Comparison of ENCODE assay signal across 1 cellular context in the genomic region with DNA sequence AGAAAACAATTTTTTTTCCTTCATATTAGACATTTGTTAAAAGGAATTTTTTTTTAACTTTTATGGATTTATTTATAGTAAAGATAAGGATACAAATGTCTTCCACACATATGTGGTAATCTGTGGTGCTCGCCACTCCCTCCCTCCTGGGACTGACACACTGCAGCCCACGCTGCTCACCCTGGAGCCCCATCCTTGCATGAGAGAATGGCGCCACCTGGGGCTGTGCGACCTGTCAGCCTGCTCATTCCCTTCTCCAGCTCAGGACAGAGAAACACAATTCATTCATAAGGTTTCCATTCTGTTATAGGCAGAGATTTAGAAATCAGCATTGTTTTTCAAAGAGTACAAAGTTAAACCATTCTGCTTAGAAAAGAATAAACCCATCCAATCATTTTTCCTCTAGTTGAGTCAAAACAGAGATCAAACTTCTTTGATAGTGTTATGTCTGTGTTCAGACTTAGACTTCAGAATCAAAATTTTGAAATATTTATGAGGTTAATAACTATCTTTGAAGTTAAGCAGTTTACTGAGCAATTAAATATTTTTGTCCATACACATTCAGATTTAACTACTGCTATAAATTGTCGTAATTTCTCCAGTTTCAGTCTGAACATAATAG.
TF ChIP-seq lines count a peak whose summit lies in the region.

No MANE protein-coding gene starts in this region.

TF ChIP-seq in HepG2, 621 proteins besides CTCF, POLR2A, EP300 and RAD21 (continued from another document):
- TF ChIP-seq, protein P1, sequence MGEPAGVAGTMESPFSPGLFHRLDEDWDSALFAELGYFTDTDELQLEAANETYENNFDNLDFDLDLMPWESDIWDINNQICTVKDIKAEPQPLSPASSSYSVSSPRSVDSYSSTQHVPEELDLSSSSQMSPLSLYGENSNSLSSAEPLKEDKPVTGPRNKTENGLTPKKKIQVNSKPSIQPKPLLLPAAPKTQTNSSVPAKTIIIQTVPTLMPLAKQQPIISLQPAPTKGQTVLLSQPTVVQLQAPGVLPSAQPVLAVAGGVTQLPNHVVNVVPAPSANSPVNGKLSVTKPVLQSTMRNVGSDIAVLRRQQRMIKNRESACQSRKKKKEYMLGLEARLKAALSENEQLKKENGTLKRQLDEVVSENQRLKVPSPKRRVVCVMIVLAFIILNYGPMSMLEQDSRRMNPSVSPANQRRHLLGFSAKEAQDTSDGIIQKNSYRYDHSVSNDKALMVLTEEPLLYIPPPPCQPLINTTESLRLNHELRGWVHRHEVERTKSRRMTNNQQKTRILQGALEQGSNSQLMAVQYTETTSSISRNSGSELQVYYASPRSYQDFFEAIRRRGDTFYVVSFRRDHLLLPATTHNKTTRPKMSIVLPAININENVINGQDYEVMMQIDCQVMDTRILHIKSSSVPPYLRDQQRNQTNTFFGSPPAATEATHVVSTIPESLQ (CRISPR knock-in tag; conservative IDR thresholded peaks at IDR 0.05) = no peak
- TF ChIP-seq ZNF225 (CRISPR knock-in tag; IDR thresholded peaks at IDR 0.05) = no peak
- TF ChIP-seq MTA3 (CRISPR knock-in tag; IDR thresholded peaks at IDR 0.05) = no peak
- TF ChIP-seq NCOA5 (CRISPR knock-in tag; IDR thresholded peaks at IDR 0.05) = no peak
- no peak for TF ChIP-seq KLF12 (CRISPR knock-in tag; IDR thresholded peaks at IDR 0.05; ENCODE audit: borderline replicate concordance)
- 0 out of 2 replicates have a peak, but pooled peaks have one; percentile 39 for TF ChIP-seq FOXA3 (CRISPR knock-in tag; IDR thresholded peaks at IDR 0.05)
- TF ChIP-seq ZNF703 (CRISPR knock-in tag; IDR thresholded peaks at IDR 0.05; ENCODE audit: borderline replicate concordance) = no peak
- no peak for TF ChIP-seq HNF4G (IDR thresholded peaks at IDR 0.05; ENCODE audit: borderline replicate concordance, low read depth, low read length)
- no peak for TF ChIP-seq HNF4G (CRISPR knock-in tag; IDR thresholded peaks at IDR 0.05; ENCODE audit: borderline replicate concordance, low read depth)
- no peak for TF ChIP-seq RORA (CRISPR knock-in tag; IDR thresholded peaks at IDR 0.05)
- no peak for TF ChIP-seq NCOA1 (CRISPR knock-in tag; IDR thresholded peaks at IDR 0.05)
- TF ChIP-seq ZNF782 (CRISPR knock-in tag; IDR thresholded peaks at IDR 0.05; ENCODE audit: borderline replicate concordance) = no peak
- TF ChIP-seq, protein P2, sequence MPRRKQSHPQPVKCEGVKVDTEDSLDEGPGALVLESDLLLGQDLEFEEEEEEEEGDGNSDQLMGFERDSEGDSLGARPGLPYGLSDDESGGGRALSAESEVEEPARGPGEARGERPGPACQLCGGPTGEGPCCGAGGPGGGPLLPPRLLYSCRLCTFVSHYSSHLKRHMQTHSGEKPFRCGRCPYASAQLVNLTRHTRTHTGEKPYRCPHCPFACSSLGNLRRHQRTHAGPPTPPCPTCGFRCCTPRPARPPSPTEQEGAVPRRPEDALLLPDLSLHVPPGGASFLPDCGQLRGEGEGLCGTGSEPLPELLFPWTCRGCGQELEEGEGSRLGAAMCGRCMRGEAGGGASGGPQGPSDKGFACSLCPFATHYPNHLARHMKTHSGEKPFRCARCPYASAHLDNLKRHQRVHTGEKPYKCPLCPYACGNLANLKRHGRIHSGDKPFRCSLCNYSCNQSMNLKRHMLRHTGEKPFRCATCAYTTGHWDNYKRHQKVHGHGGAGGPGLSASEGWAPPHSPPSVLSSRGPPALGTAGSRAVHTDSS (CRISPR knock-in tag; conservative IDR thresholded peaks at IDR 0.05) = no peak
- TF ChIP-seq PITX1 (CRISPR knock-in tag; IDR thresholded peaks at IDR 0.05) = no peak
- 0 out of 2 replicates have a peak, but pooled peaks have one; percentile 47 for TF ChIP-seq KDM3A (CRISPR knock-in tag; IDR thresholded peaks at IDR 0.05; ENCODE audit: low read depth)
- TF ChIP-seq TRIM24 (CRISPR knock-in tag; IDR thresholded peaks at IDR 0.05) = no peak
- TF ChIP-seq, protein P3, sequence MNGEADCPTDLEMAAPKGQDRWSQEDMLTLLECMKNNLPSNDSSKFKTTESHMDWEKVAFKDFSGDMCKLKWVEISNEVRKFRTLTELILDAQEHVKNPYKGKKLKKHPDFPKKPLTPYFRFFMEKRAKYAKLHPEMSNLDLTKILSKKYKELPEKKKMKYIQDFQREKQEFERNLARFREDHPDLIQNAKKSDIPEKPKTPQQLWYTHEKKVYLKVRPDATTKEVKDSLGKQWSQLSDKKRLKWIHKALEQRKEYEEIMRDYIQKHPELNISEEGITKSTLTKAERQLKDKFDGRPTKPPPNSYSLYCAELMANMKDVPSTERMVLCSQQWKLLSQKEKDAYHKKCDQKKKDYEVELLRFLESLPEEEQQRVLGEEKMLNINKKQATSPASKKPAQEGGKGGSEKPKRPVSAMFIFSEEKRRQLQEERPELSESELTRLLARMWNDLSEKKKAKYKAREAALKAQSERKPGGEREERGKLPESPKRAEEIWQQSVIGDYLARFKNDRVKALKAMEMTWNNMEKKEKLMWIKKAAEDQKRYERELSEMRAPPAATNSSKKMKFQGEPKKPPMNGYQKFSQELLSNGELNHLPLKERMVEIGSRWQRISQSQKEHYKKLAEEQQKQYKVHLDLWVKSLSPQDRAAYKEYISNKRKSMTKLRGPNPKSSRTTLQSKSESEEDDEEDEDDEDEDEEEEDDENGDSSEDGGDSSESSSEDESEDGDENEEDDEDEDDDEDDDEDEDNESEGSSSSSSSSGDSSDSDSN (CRISPR knock-in tag; IDR thresholded peaks at IDR 0.05) = no peak
- TF ChIP-seq ZNF589 (CRISPR knock-in tag; conservative IDR thresholded peaks at IDR 0.05) = no peak
- TF ChIP-seq PPARG (CRISPR knock-in tag; conservative IDR thresholded peaks at IDR 0.05) = 0 out of 2 replicates have a peak, but pooled peaks have one; percentile 22
- no peak for TF ChIP-seq BCL6 (CRISPR knock-in tag; IDR thresholded peaks at IDR 0.05)
- no peak for TF ChIP-seq MED1 (CRISPR knock-in tag; IDR thresholded peaks at IDR 0.05)
- TF ChIP-seq, protein P4, sequence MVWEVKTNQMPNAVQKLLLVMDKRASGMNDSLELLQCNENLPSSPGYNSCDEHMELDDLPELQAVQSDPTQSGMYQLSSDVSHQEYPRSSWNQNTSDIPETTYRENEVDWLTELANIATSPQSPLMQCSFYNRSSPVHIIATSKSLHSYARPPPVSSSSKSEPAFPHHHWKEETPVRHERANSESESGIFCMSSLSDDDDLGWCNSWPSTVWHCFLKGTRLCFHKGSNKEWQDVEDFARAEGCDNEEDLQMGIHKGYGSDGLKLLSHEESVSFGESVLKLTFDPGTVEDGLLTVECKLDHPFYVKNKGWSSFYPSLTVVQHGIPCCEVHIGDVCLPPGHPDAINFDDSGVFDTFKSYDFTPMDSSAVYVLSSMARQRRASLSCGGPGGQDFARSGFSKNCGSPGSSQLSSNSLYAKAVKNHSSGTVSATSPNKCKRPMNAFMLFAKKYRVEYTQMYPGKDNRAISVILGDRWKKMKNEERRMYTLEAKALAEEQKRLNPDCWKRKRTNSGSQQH (CRISPR knock-in tag; IDR thresholded peaks at IDR 0.05; ENCODE audit: low read depth) = no peak
- TF ChIP-seq, protein P5, sequence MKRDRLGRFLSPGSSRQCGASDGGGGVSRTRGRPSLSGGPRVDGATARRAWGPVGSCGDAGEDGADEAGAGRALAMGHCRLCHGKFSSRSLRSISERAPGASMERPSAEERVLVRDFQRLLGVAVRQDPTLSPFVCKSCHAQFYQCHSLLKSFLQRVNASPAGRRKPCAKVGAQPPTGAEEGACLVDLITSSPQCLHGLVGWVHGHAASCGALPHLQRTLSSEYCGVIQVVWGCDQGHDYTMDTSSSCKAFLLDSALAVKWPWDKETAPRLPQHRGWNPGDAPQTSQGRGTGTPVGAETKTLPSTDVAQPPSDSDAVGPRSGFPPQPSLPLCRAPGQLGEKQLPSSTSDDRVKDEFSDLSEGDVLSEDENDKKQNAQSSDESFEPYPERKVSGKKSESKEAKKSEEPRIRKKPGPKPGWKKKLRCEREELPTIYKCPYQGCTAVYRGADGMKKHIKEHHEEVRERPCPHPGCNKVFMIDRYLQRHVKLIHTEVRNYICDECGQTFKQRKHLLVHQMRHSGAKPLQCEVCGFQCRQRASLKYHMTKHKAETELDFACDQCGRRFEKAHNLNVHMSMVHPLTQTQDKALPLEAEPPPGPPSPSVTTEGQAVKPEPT (CRISPR knock-in tag; IDR thresholded peaks at IDR 0.05; ENCODE audit: low read depth) = no peak
- TF ChIP-seq SMARCE1 (IDR thresholded peaks at IDR 0.05; ENCODE audit: borderline replicate concordance) = no peak
- TF ChIP-seq MTF2 (CRISPR knock-in tag; IDR thresholded peaks at IDR 0.05; ENCODE audit: borderline replicate concordance) = no peak
- TF ChIP-seq ZMYM2 (CRISPR knock-in tag; IDR thresholded peaks at IDR 0.05) = no peak
- TF ChIP-seq ZNF777 (CRISPR knock-in tag; IDR thresholded peaks at IDR 0.05) = no peak
- no peak for TF ChIP-seq ZNF530 (CRISPR knock-in tag; IDR thresholded peaks at IDR 0.05; ENCODE audit: low read depth)
- TF ChIP-seq ZNF292 (CRISPR knock-in tag; IDR thresholded peaks at IDR 0.05; ENCODE audit: borderline replicate concordance, low read depth) = no peak
- no peak for TF ChIP-seq ZNF205 (CRISPR knock-in tag; IDR thresholded peaks at IDR 0.05)
- no peak for TF ChIP-seq REXO4 (CRISPR knock-in tag; IDR thresholded peaks at IDR 0.05; ENCODE audit: borderline replicate concordance)
TF ChIP-seq in HepG2: peak in this region for 51.
